Comparison of ENCODE assay signal across 8 cellular contexts in the genomic region with DNA sequence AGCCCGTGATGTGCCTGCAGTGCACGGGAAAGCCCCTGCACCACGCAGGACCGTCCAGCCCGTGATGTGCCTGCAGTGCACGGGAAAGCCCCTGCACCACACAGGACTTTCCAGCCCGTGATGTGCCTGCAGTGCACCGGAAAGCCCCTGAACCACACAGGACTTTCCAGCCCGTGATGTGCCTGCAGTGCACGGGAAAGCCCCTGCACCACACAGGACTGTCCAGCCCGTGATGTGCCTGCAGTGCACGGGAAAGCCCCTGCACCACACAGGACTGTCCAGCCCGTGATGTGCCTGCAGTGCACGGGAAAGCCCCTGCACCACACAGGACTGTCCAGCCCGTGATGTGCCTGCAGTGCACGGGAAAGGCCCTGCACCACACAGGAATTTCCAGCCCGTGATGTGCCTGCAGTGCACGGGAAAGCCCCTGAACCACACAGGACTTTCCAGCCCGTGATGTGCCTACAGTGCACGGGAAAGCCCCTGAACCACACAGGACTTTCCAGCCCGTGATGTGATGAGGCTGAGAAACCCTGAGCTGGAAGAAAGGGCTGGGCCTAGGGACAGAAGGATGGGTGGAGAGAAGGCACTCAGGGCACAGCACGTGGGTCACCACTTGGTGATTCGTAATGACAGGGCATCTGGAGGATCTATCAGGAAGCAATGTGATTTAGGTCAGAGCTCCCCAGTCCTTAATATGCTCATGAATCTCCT.
DNase-seq lines count a peak whose midpoint lies in the region; ATAC-seq lines count a peak whose summit lies in the region.
"Not testable (repeated sequence)": the region's sequence is repeated elsewhere in the genome, so short reads cannot be mapped to it uniquely, and the experiment has no call there.

No MANE protein-coding gene starts in this region.

- peaks cover 18% of the 10 kb centered on the region for H3K4me1 Mint-ChIP-seq in activated naive CD8-positive, alpha-beta T cell treated with anti-CD3 and anti-CD28 coated beads, Interleukin-2, amount 50 U/mL, for 24 hours

- peak overlapping the region; percentile 90 for H3K27ac Mint-ChIP-seq in activated naive CD8-positive, alpha-beta T cell treated with anti-CD3 and anti-CD28 coated beads, Interleukin-2, amount 50 U/mL, for 24 hours

- peak; percentile 47 for DNase-seq in DMS53 (lab: John Stamatoyannopoulos, UW)
- DNase-seq in NCI-H226, result peak; percentile 34
- DNase-seq in activated CD4-positive, alpha-beta T cell treated with anti-CD3 and anti-CD28 coated beads for 4 hours, result peak; percentile 13 to 50
- peak; percentile 49 for DNase-seq in activated naive CD8-positive, alpha-beta T cell treated with anti-CD3 and anti-CD28 coated beads, Interleukin-2, amount 50 U/mL, for 24 hours
- DNase-seq in kidney tubule cell (ENCODE audit: low spot score), result peak; percentile 95
- DNase-seq in stimulated activated CD8-positive, alpha-beta memory T cell treated with anti-CD3 and anti-CD28 coated beads, Interleukin-15, amount 100 ng/mL, for 1 hour (ENCODE audit: low read depth), result peak; percentile 9

- not testable (repeated sequence) for H3K36me3 Mint-ChIP-seq in activated naive CD8-positive, alpha-beta T cell treated with anti-CD3 and anti-CD28 coated beads, Interleukin-2, amount 50 U/mL, for 24 hours (ENCODE audit: low read depth)

- H3K27me3 Mint-ChIP-seq in activated naive CD8-positive, alpha-beta T cell treated with anti-CD3 and anti-CD28 coated beads, Interleukin-2, amount 50 U/mL, for 24 hours, result peaks cover 25% of the 10 kb centered on the region

- H3K4me3 Mint-ChIP-seq in activated naive CD8-positive, alpha-beta T cell treated with anti-CD3 and anti-CD28 coated beads, Interleukin-2, amount 50 U/mL, for 24 hours, result not testable (repeated sequence)

- H3K9me3 Mint-ChIP-seq in activated naive CD8-positive, alpha-beta T cell treated with anti-CD3 and anti-CD28 coated beads, Interleukin-2, amount 50 U/mL, for 24 hours, result not testable (repeated sequence)

- ATAC-seq in GM19438 (IDR thresholded peaks at IDR 0.05; ENCODE audit: low read depth, unreplicated experiment) (peak; percentile 67), HG02973 (IDR thresholded peaks at IDR 0.05; ENCODE audit: unreplicated experiment) (peak; percentile 77)
- ATAC-seq in activated naive CD8-positive, alpha-beta T cell treated with anti-CD3 and anti-CD28 coated beads, Interleukin-2, amount 50 U/mL, for 24 hours, result peak; percentile 77

Comparison
In these comparisons a context has a peak if more than half of its experiments do, and no peak if none do; other contexts are left out.
1. Peak in every context shown above with its lines: DNase-seq and ATAC-seq.
2. DNase-seq: peak in every context shown above with its lines; median percentile 95 in kidney tubule cell; 49 in activated naive CD8-positive, alpha-beta T cell treated with anti-CD3 and anti-CD28 coated beads, Interleukin-2, amount 50 U/mL, for 24 hours; 47 in DMS53; 34 in NCI-H226; 32 in activated CD4-positive, alpha-beta T cell treated with anti-CD3 and anti-CD28 coated beads for 4 hours; 9 in stimulated activated CD8-positive, alpha-beta memory T cell treated with anti-CD3 and anti-CD28 coated beads, Interleukin-15, amount 100 ng/mL, for 1 hour.